In the genomic region with DNA sequence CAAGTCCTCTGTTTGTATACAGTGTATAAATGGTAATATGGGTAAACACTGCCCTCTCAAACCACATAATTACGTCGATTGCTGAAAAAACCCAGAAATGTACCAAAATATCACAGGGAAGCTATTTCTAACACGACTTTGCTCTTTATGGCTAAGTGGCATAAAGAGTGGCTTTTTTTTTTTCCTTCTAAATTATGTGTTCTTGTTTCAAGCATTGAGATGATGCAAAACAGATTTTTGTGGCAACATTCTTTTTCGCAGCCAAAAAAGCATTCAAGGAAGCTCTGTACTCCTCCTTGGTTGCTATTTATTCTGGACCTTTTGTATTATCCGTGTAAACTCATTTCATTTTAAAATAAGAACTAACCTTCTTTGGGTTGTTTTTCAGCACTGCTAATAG, we compare ENCODE assay signal across 31 cellular contexts.
DNase-seq lines count a peak whose midpoint lies in the region; ATAC-seq and TF ChIP-seq lines count a peak whose summit lies in the region.
"Had no signal": no experiment of that assay in that cellular context is flagged by ENCODE, and none has a peak within 500 bp of the region (broad histone marks: within the 10 kb centered on the region; RNA-seq: fewer than 3 reads in every experiment).

No MANE protein-coding gene starts in this region.

- H3K79me2 ChIP-seq in fibroblast of lung (ENCODE audit: control insufficient read depth, insufficient read depth, low read length) = no peaks in the 10 kb centered on the region

- H3K4me1 Mint-ChIP-seq in osteocyte (ENCODE audit: unreplicated experiment) = peaks cover 50% of the 10 kb centered on the region
- H3K4me1 Mint-ChIP-seq: activated CD4-positive, alpha-beta T cell treated with anti-CD3 and anti-CD28 coated beads for 36 hours; activated naive CD4-positive, alpha-beta T cell treated with anti-CD3 and anti-CD28 coated beads, Interleukin-2, amount 10 ng/mL, durations not matched to agents 7 days and 5 days; activated T-helper 17 cell treated with anti-CD3 and anti-CD28 coated beads, Interleukin-2, amount 50 U/mL, for 72 hours had no signal

- H3K9ac ChIP-seq in fibroblast of lung (ENCODE audit: insufficient read depth, low read length) = no peak overlapping the region

- no peaks in the 10 kb centered on the region for H3K9me3 ChIP-seq in fibroblast of lung (ENCODE audit: control insufficient read depth, insufficient read depth, low read depth, low read length)
- H3K9me3 ChIP-seq: colonic mucosa, heart right ventricle, psoas muscle, sigmoid colon had no signal

- no peak overlapping the region for H3K4me3 ChIP-seq in fibroblast of lung (replicated peaks in 1 of 4; ENCODE audit: control extremely low read depth in 1 of 4, insufficient read depth in 1 of 4, low read depth in 3 of 4, low read length in 4 of 4)
- H3K4me3 ChIP-seq: colonic mucosa, heart right ventricle, psoas muscle, sigmoid colon had no signal

- peak; percentile 53 for DNase-seq in EH (ENCODE audit: low read depth)
- DNase-seq in fibroblast of lung (ENCODE audit: low read depth in 2 of 2) = peak; percentile 14 to 52
- no peak for DNase-seq in osteocyte (ENCODE audit: extremely low spot score, unreplicated experiment)
- no peak for DNase-seq in NCI-H2171 treated with DMSO at 0.1 percent for 48 hours (lab: John Stamatoyannopoulos, UW)
- DNase-seq in NCI-H524 (lab: John Stamatoyannopoulos, UW) = no peak
- no peak for DNase-seq in NCI-H446 (lab: John Stamatoyannopoulos, UW)
- no peak for DNase-seq in COLO668 (lab: John Stamatoyannopoulos, UW; ENCODE audit: unreplicated experiment)
- DNase-seq: activated CD4-positive, alpha-beta T cell treated with anti-CD3 and anti-CD28 coated beads for 36 hours; activated CD8-positive, alpha-beta memory T cell treated with anti-CD3 and anti-CD28 coated beads, Interleukin-2, amount 50 U/mL, for 48 hours; activated CD8-positive, alpha-beta T cell treated with anti-CD3 and anti-CD28 coated beads for 36 hours; activated naive CD4-positive, alpha-beta T cell treated with anti-CD3 and anti-CD28 coated beads, Interleukin-2, amount 10 ng/mL, durations not matched to agents 7 days and 5 days; amygdala; colonic mucosa; effector memory CD4-positive, alpha-beta T cell; heart right ventricle; kidney; naive B cell; NCI-H1105; NCI-H1930; NCI-H69; psoas muscle; SHP77; sigmoid colon; stimulated activated CD4-positive, alpha-beta T cell treated with anti-CD3 and anti-CD28 coated beads, Interleukin-4, amount 100 ng/mL, for 1 hour; T-helper 9 cell; trophoblast cell had no signal

- H3K27ac Mint-ChIP-seq in osteocyte (ENCODE audit: unreplicated experiment) = peak overlapping the region; percentile 58
- H3K27ac Mint-ChIP-seq: activated CD4-positive, alpha-beta T cell treated with anti-CD3 and anti-CD28 coated beads for 36 hours; activated CD8-positive, alpha-beta T cell treated with anti-CD3 and anti-CD28 coated beads for 36 hours; activated naive CD4-positive, alpha-beta T cell treated with anti-CD3 and anti-CD28 coated beads, Interleukin-2, amount 10 ng/mL, durations not matched to agents 7 days and 5 days; activated T-helper 17 cell treated with anti-CD3 and anti-CD28 coated beads, Interleukin-2, amount 50 U/mL, for 72 hours; mesothelial cell of epicardium; naive B cell had no signal

- no peaks in the 10 kb centered on the region for H3K36me3 Mint-ChIP-seq in osteocyte (ENCODE audit: unreplicated experiment)
- H3K36me3 Mint-ChIP-seq: activated naive CD4-positive, alpha-beta T cell treated with anti-CD3 and anti-CD28 coated beads, Interleukin-2, amount 10 ng/mL, durations not matched to agents 7 days and 5 days; mesothelial cell of epicardium had no signal

- no peak overlapping the region for H3K4me2 ChIP-seq in fibroblast of lung (ENCODE audit: extremely low read depth, insufficient read depth, low read length)

- no peaks in the 10 kb centered on the region for H3K36me3 ChIP-seq in fibroblast of lung (ENCODE audit: control insufficient read depth, insufficient read depth, low read length)
- H3K36me3 ChIP-seq: colonic mucosa, sigmoid colon had no signal

- H3K27me3 ChIP-seq in fibroblast of lung (ENCODE audit: control insufficient read depth, insufficient read depth, low read length) = no peaks in the 10 kb centered on the region
- H3K27me3 ChIP-seq: colonic mucosa, heart right ventricle, sigmoid colon had no signal

- TF ChIP-seq CTCF in fibroblast of lung (conservative IDR thresholded peaks at IDR 0.05 in 1 of 2, IDR thresholded peaks at IDR 0.05 in 1 of 2; ENCODE audit: low read depth in 1 of 2, low read length in 2 of 2) (no peak), osteocyte (IDR thresholded peaks at IDR 0.05) (no peak)

- no peaks in the 10 kb centered on the region for H3K27me3 Mint-ChIP-seq in osteocyte (ENCODE audit: unreplicated experiment)
- H3K27me3 Mint-ChIP-seq: activated CD4-positive, alpha-beta T cell treated with anti-CD3 and anti-CD28 coated beads for 36 hours; activated CD8-positive, alpha-beta T cell treated with anti-CD3 and anti-CD28 coated beads for 36 hours; activated naive CD4-positive, alpha-beta T cell treated with anti-CD3 and anti-CD28 coated beads, Interleukin-2, amount 10 ng/mL, durations not matched to agents 7 days and 5 days; activated T-helper 17 cell treated with anti-CD3 and anti-CD28 coated beads, Interleukin-2, amount 50 U/mL, for 72 hours; naive B cell had no signal

- H4K20me1 ChIP-seq in fibroblast of lung (ENCODE audit: control insufficient read depth, extremely low read depth, insufficient read depth, low read length) = no peaks in the 10 kb centered on the region

- no peaks in the 10 kb centered on the region for H3K9me3 Mint-ChIP-seq in osteocyte (ENCODE audit: unreplicated experiment)
- H3K9me3 Mint-ChIP-seq: activated CD8-positive, alpha-beta T cell treated with anti-CD3 and anti-CD28 coated beads for 36 hours; activated naive CD4-positive, alpha-beta T cell treated with anti-CD3 and anti-CD28 coated beads, Interleukin-2, amount 10 ng/mL, durations not matched to agents 7 days and 5 days; activated T-helper 17 cell treated with anti-CD3 and anti-CD28 coated beads, Interleukin-2, amount 50 U/mL, for 72 hours; mesothelial cell of epicardium; naive B cell had no signal

- no peak; the same call in 1 of the 3 replicates for ATAC-seq in SK-N-SH treated with all-trans-retinoic acid at 6 μM for 48 hours
- ATAC-seq: activated CD4-positive, alpha-beta T cell treated with anti-CD3 and anti-CD28 coated beads for 36 hours; activated CD8-positive, alpha-beta T cell treated with anti-CD3 and anti-CD28 coated beads for 36 hours; activated T-helper 17 cell treated with anti-CD3 and anti-CD28 coated beads, Interleukin-2, amount 50 U/mL, for 72 hours; heart right ventricle; psoas muscle had no signal

- H3K4me1 ChIP-seq in fibroblast of lung (ENCODE audit: control insufficient read depth, extremely low read depth, insufficient read depth, low read length) = no peaks in the 10 kb centered on the region
- H3K4me1 ChIP-seq: colonic mucosa, psoas muscle had no signal

- no peak overlapping the region for H3K27ac ChIP-seq in fibroblast of lung (ENCODE audit: insufficient read depth, low read length)
- H3K27ac ChIP-seq: C4-2B, colonic mucosa, heart right ventricle, psoas muscle, VCaP had no signal

- no peak overlapping the region for H3K4me3 Mint-ChIP-seq in osteocyte (ENCODE audit: unreplicated experiment)
- H3K4me3 Mint-ChIP-seq: activated CD4-positive, alpha-beta T cell treated with anti-CD3 and anti-CD28 coated beads for 36 hours; activated CD8-positive, alpha-beta T cell treated with anti-CD3 and anti-CD28 coated beads for 36 hours; activated naive CD4-positive, alpha-beta T cell treated with anti-CD3 and anti-CD28 coated beads, Interleukin-2, amount 10 ng/mL, durations not matched to agents 7 days and 5 days; activated T-helper 17 cell treated with anti-CD3 and anti-CD28 coated beads, Interleukin-2, amount 50 U/mL, for 72 hours; mesothelial cell of epicardium; naive B cell had no signal

- no peak overlapping the region for H2AFZ ChIP-seq in fibroblast of lung (ENCODE audit: low read length)

TF ChIP-seq in SK-N-SH treated with all-trans-retinoic acid at 6 μM for 48 hours, 23 proteins besides CTCF, POLR2A, EP300 and RAD21:
- TF ChIP-seq ISL1 (CRISPR knock-in tag; IDR thresholded peaks at IDR 0.05) (peak; percentile 20; the same call in 1 of the 2 replicates), ARNTL (CRISPR knock-in tag; IDR thresholded peaks at IDR 0.05; ENCODE audit: borderline replicate concordance, low read depth) (no peak)

Comparison
In these comparisons a context has a peak if more than half of its experiments do, and no peak if none do; other contexts are left out.
1. DNase-seq: peak in EH (single experiment) and fibroblast of lung (2 of 2); none in osteocyte (single experiment), NCI-H2171 treated with DMSO at 0.1 percent for 48 hours (single experiment), NCI-H524 (0 of 2), NCI-H446 (0 of 2) and COLO668 (single experiment).